8 cellular contexts compared by ENCODE assay signal in the genomic region with DNA sequence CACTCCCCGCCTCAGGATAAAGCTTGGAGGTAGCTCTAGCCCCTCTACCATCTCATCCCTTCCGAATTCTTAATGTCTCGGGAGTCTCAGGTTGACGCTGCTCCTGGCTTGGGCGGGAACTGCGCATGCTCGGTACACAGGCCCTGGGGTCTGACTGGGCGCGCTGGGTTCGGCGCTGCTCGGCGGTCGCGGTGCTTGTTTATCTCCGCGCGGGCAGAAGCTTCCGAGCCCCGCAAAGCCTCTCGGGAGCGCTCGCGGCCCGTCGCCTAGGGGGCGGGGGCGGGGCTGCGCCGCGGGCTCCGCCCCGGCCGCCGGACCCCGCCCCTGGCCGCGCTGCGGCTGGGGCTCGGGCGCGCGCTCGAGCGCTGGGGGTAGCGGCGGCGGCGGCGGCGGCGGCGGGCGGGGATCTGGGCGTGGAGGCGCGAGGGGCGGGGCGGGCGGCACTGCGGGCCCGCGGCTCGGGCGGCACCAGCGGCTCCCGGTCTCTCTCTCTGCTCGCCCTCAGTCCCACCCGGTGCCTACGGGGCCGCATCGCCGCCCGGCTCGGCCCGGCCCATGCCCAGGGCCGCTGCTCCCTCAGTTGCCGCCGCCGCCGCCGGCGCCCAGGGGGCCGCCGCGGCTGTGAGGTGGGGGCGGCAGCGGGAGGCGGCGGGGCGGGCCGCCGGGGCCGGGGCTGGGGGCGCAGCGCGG. TPM values are rescaled to one million over a fixed set of nuclear protein-coding genes. Genes with fewer than 3 reads are reported as not detected.
DNase-seq lines count a peak whose midpoint lies in the region; ATAC-seq and TF ChIP-seq lines count a peak whose summit lies in the region.

Gene RAP2A (plus strand): TSS at position 443 of the 690 bp plus-strand sequence. CDS start 302 bp downstream, outside the sequence.

- peak within 1 kb of the TSS; percentile 94 for H3K4me3 Mint-ChIP-seq in activated CD4-positive, alpha-beta T cell treated with anti-CD3 and anti-CD28 coated beads for 36 hours
- H3K4me3 Mint-ChIP-seq in chondrocyte (ENCODE audit: unreplicated experiment): peak within 1 kb of the TSS; percentile 94

- POLR2A ChIA-PET in activated CD4-positive, alpha-beta T cell treated with anti-CD3 and anti-CD28 coated beads for 36 hours (lab: Charles Lee): interaction anchor here (0.7 to 1.3 kb wide), 3 partner anchors 25 to 1757 kb away, joined by 3 to 5 read pairs (median 5); partner anchors contain the start of gene DNAJC3

- H3K9me3 Mint-ChIP-seq in activated CD4-positive, alpha-beta T cell treated with anti-CD3 and anti-CD28 coated beads for 36 hours (ENCODE audit: low read depth): no peaks in the 10 kb centered on the region
- no peaks in the 10 kb centered on the region for H3K9me3 Mint-ChIP-seq in chondrocyte (ENCODE audit: low read depth)

- peaks cover 25% of the 10 kb centered on the region for H3K4me1 Mint-ChIP-seq in activated CD4-positive, alpha-beta T cell treated with anti-CD3 and anti-CD28 coated beads for 36 hours
- H3K4me1 Mint-ChIP-seq in chondrocyte (ENCODE audit: low read depth): peaks cover 43% of the 10 kb centered on the region

- peak; percentile 63 for TF ChIP-seq POLR2A in GM19193 (IDR thresholded peaks at IDR 0.05; ENCODE audit: extremely low read depth, insufficient read depth, insufficient read length)

- H3K27me3 Mint-ChIP-seq in activated CD4-positive, alpha-beta T cell treated with anti-CD3 and anti-CD28 coated beads for 36 hours: peaks cover 3% of the 10 kb centered on the region
- H3K27me3 Mint-ChIP-seq in chondrocyte (ENCODE audit: low read depth): no peaks in the 10 kb centered on the region

- H3K36me3 Mint-ChIP-seq in activated CD4-positive, alpha-beta T cell treated with anti-CD3 and anti-CD28 coated beads for 36 hours (ENCODE audit: low read depth): peaks cover 1% of the 10 kb centered on the region
- no peaks in the 10 kb centered on the region for H3K36me3 Mint-ChIP-seq in chondrocyte (ENCODE audit: low read depth)

- peak; percentile 52 for ATAC-seq in HG03432 (IDR thresholded peaks at IDR 0.05; ENCODE audit: unreplicated experiment)
- ATAC-seq in activated CD4-positive, alpha-beta T cell treated with anti-CD3 and anti-CD28 coated beads for 36 hours: peak; percentile 63

- peak within 1 kb of the TSS; percentile 99 for H3K27ac Mint-ChIP-seq in activated CD4-positive, alpha-beta T cell treated with anti-CD3 and anti-CD28 coated beads for 36 hours
- peak within 1 kb of the TSS; percentile 100 for H3K27ac Mint-ChIP-seq in chondrocyte (ENCODE audit: unreplicated experiment)

- CTCF ChIA-PET in activated CD4-positive, alpha-beta T cell treated with anti-CD3 and anti-CD28 coated beads for 36 hours (lab: Charles Lee): interaction anchor here (1.0 to 1.3 kb wide), 2 partner anchors 23 to 208 kb away, joined by 3 to 5 read pairs; no protein-coding TSS in a partner anchor

- intact Hi-C loops in activated CD4-positive, alpha-beta T cell treated with anti-CD3 and anti-CD28 coated beads for 36 hours (cut with DNase I, micrococcal nuclease): loop anchor here (1.0 to 10.0 kb wide), 11 partner anchors 25 to 1757 kb away; partner anchors contain the start of genes DNAJC3 (in 2 of the 2), MBNL2 (in 2 of the 2) and STK24 (in 1 of the 2)

- DNase-seq in AG09319 (ENCODE audit: extremely low read depth, low read depth): peak; percentile 84
- peak; percentile 74 for DNase-seq in NCI-H510A (lab: John Stamatoyannopoulos, UW)
- peak; percentile 95 for DNase-seq in activated CD4-positive, alpha-beta T cell treated with anti-CD3 and anti-CD28 coated beads for 36 hours
- DNase-seq in chondrocyte (ENCODE audit: low spot score): peak; percentile 96
- DNase-seq in kidney tubule cell (ENCODE audit: low spot score): peak; percentile 94
- peak; percentile 71 to 78 for DNase-seq in stimulated activated CD4-positive, alpha-beta T cell treated with anti-CD3 and anti-CD28 coated beads, Interleukin-1b, Interleukin-23, amount 100 ng/mL, for 1 hour (ENCODE audit: low read depth in 2 of 2)

- TF ChIP-seq CTCF in AG09319 (IDR thresholded peaks at IDR 0.05; ENCODE audit: low read depth, low read length) (no peak), chondrocyte (IDR thresholded peaks at IDR 0.05) (peak; percentile 28)

RNA-seq across cellular contexts. Expression of gene RAP2A, which starts in this region (rescaled TPM):
- total RNA-seq in activated CD4-positive, alpha-beta T cell treated with anti-CD3 and anti-CD28 coated beads for 36 hours: 10 to 100 TPM; 12.3 to 15.5 TPM
- 45.3 to 51.9 TPM (median 48.0 TPM) in 3 replicates for total RNA-seq in chondrocyte

Comparison
In these comparisons a context has a peak if more than half of its experiments do, and no peak if none do; other contexts are left out.
1. Peak in every context shown above with its lines: DNase-seq and ATAC-seq.